Comparison of ENCODE assay signal across 31 cellular contexts in genomic region chr7:120256719-120257118, GRCh38. TPM values are rescaled to one million over a fixed set of nuclear protein-coding genes. Genes with fewer than 3 reads are reported as not detected.
"Had no signal": no experiment of that assay in that cellular context is flagged by ENCODE, and none has a peak within 500 bp of the region (broad histone marks: within the 10 kb centered on the region; RNA-seq: fewer than 3 reads in every experiment).

No MANE protein-coding gene starts in this region.

- H3K27me3 ChIP-seq: ascending aorta, breast epithelium, cardiac muscle cell, colonic mucosa, esophagus squamous epithelium, heart left ventricle had no signal

- H3K36me3 ChIP-seq: ascending aorta, breast epithelium, cardiac muscle cell, colonic mucosa, esophagus squamous epithelium, heart left ventricle, WERI-Rb-1 had no signal

- FAIRE-seq: endometrium, endothelial cell of umbilical vein, frontal cortex had no signal

- H3K27ac ChIP-seq: ascending aorta, breast epithelium, cardiac muscle cell, colonic mucosa, epithelial cell of prostate, esophagus squamous epithelium, heart left ventricle, WERI-Rb-1 had no signal

- DNase-seq: activated CD4-positive, alpha-beta memory T cell treated with anti-CD3 and anti-CD28 coated beads, Interleukin-2, amount 10 ng/mL, durations not matched to agents 7 days and 5 days; activated CD4-positive, alpha-beta T cell treated with anti-CD3 and anti-CD28 coated beads for 1 hour; activated CD4-positive, alpha-beta T cell treated with anti-CD3 and anti-CD28 coated beads for 4 hours; activated CD4-positive, alpha-beta T cell treated with anti-CD3 and anti-CD28 coated beads, Interleukin-2, amount 10 ng/mL, durations not matched to agents 7 days and 5 days; activated CD4-positive, alpha-beta T cell treated with anti-CD3 and anti-CD28 coated beads, Interleukin-2, amount 50 U/mL, for 4 hours; activated CD8-positive, alpha-beta memory T cell treated with anti-CD3 and anti-CD28 coated beads, Interleukin-2, amount 50 U/mL, for 48 hours; activated gamma-delta T cell; activated naive CD4-positive, alpha-beta T cell; activated naive CD4-positive, alpha-beta T cell treated with anti-CD3 and anti-CD28 coated beads, Interleukin-2, amount 10 ng/mL, durations not matched to agents 7 days and 5 days; activated naive CD8-positive, alpha-beta T cell treated with anti-CD3 and anti-CD28 coated beads, Interleukin-2, amount 10 ng/mL, durations not matched to agents 7 days and 5 days; activated T-cell treated with anti-CD3 and anti-CD28 coated beads for 4 hours; activated T-cell treated with anti-CD3 and anti-CD28 coated beads, Interleukin-2, amount 50 U/mL, for 24 hours; activated T-cell treated with anti-CD3 and anti-CD28 coated beads, Interleukin-2, amount 50 U/mL, for 72 hours; central memory CD4-positive, alpha-beta T cell; cerebellar nuclear complex; colonic mucosa; effector CD8-positive, alpha-beta T cell; esophagus squamous epithelium; glutamatergic neuron; heart left ventricle; T-helper 17 cell; T1000; WERI-Rb-1 had no signal

- H3K4me1 ChIP-seq: ascending aorta, breast epithelium, colonic mucosa, esophagus squamous epithelium, heart left ventricle had no signal

- H3K4me3 ChIP-seq: ascending aorta, breast epithelium, cardiac muscle cell, colonic mucosa, esophagus squamous epithelium, heart left ventricle had no signal

- H3K9me3 ChIP-seq: ascending aorta, breast epithelium, colonic mucosa, esophagus squamous epithelium had no signal

- ATAC-seq: activated naive CD4-positive, alpha-beta T cell treated with anti-CD3 and anti-CD28 coated beads, Interleukin-2, amount 50 U/mL, for 72 hours; activated T-cell treated with anti-CD3 and anti-CD28 coated beads, Interleukin-2, amount 50 U/mL, for 72 hours; heart left ventricle; T-helper 17 cell had no signal

RNA-seq across cellular contexts. Expression of gene KCND2, which starts 16.3 kb away (rescaled TPM):
- total RNA-seq: activated CD4-positive, alpha-beta memory T cell treated with anti-CD3 and anti-CD28 coated beads, Interleukin-2, amount 10 ng/mL, durations not matched to agents 7 days and 5 days; activated CD4-positive, alpha-beta T cell treated with anti-CD3 and anti-CD28 coated beads, Interleukin-2, amount 10 ng/mL, durations not matched to agents 7 days and 5 days; activated naive CD4-positive, alpha-beta T cell treated with anti-CD3 and anti-CD28 coated beads, Interleukin-2, amount 50 U/mL, for 72 hours; activated naive CD8-positive, alpha-beta T cell treated with anti-CD3 and anti-CD28 coated beads, Interleukin-2, amount 10 ng/mL, durations not matched to agents 7 days and 5 days; activated T-cell treated with anti-CD3 and anti-CD28 coated beads, Interleukin-2, amount 50 U/mL, for 72 hours; endothelial cell of umbilical vein; T-helper 17 cell had no signal
- polyA plus RNA-seq: endothelial cell of umbilical vein, heart left ventricle had no signal
